ENCODE assay signal across 8 cellular contexts in the genomic region with DNA sequence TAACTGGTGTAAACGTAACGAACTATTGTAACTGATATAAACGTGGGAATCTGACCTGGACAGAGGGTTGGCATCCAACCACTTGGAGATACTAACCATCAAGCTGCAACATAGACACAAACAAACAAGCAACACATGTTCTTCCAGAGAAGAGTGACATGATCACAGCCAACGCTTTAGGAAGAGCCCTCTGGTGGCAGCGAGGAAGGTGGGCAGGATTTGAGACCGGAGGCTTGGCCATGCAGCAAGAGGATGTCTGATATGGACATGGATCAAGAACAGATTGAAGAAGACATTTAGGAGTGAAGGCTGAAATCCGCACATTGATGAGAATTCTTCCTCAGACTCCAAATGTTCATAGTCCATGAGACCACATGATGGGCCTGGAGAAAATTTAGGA. TPM values are rescaled to one million over a fixed set of nuclear protein-coding genes. Genes with fewer than 3 reads are reported as not detected.
DNase-seq lines count a peak whose midpoint lies in the region; ATAC-seq and TF ChIP-seq lines count a peak whose summit lies in the region.

No MANE protein-coding gene starts in this region.

- no peaks in the 10 kb centered on the region for H3F3A ChIP-seq in SK-N-SH (replicated peaks; ENCODE audit: insufficient read depth)

- POLR2A ChIA-PET in AG04450 (lab: Yijun Ruan, JAX), result no interaction called here
- POLR2A ChIA-PET in SK-N-SH (lab: Yijun Ruan, JAX), result no interaction called here

- TF ChIP-seq EP300 in SK-N-SH (IDR thresholded peaks at IDR 0.05; ENCODE audit: borderline replicate concordance in 1 of 2, low read depth in 1 of 2, low read length in 1 of 2), result no peak

- H4K20me1 ChIP-seq in SK-N-SH (ENCODE audit: insufficient read depth), result no peaks in the 10 kb centered on the region

- CTCF ChIA-PET in AG04450 (lab: Charles Lee) (interaction anchor here (0.8 to 1.4 kb wide), 4 partner anchors 11 to 110 kb away, joined by 3 to 8 read pairs (median 4); no protein-coding TSS in a partner anchor), SK-N-SH (lab: Yijun Ruan, JAX) (interaction anchor here (0.6 to 5.6 kb wide), 22 partner anchors 7 to 185 kb away, joined by 3 to 40 read pairs (median 4); no protein-coding TSS in a partner anchor)

- 69% methylated on average over 7 of the region's 7 CpGs for WGBS in SK-N-SH (ENCODE audit: low lambda C conversion rate)
- 62 to 73% methylated on average over 7 of the region's 7 CpGs for WGBS in aorta, 2 donors

- in situ Hi-C loops in HAP-1 (cut with MboI; ENCODE audit: low sequenced_read_pairs), result no loop called here

- peak; percentile 78 for TF ChIP-seq RAD21 in SK-N-SH (IDR thresholded peaks at IDR 0.05; ENCODE audit: low read length)

- H3K4me3 ChIP-seq in AG04450 (ENCODE audit: low read depth, low read length) (no peak overlapping the region), HAP-1 (no peak overlapping the region), SK-N-SH (ENCODE audit: low read depth in 2 of 2, low read length in 1 of 2) (no peak overlapping the region), upper lobe of right lung (no peak overlapping the region), aorta (ENCODE audit: low read length in 2 of 2) (no peak overlapping the region)

- no peak overlapping the region for H2AFZ ChIP-seq in SK-N-SH (ENCODE audit: low read depth)

- no peak overlapping the region for H3K9ac ChIP-seq in SK-N-SH

- no peaks in the 10 kb centered on the region for H3K9me2 ChIP-seq in SK-N-SH

- H3K36me3 ChIP-seq in HAP-1 (replicated peaks) (no peaks in the 10 kb centered on the region), SK-N-SH (replicated peaks in 1 of 2; ENCODE audit: control insufficient read depth in 1 of 2, insufficient read depth in 2 of 2, low read length in 1 of 2) (no peaks in the 10 kb centered on the region), upper lobe of right lung (no peaks in the 10 kb centered on the region), aorta (ENCODE audit: control insufficient read depth in 1 of 2, insufficient read depth in 2 of 2, low read length in 1 of 2) (no peaks in the 10 kb centered on the region)

- peaks cover 21% of the 10 kb centered on the region for H3K4me1 ChIP-seq in HAP-1
- peaks cover 10 to 20% of the 10 kb centered on the region in 2 experiments for H3K4me1 ChIP-seq in SK-N-SH (ENCODE audit: control insufficient read depth in 1 of 2, insufficient read depth in 2 of 2, low read depth in 1 of 2, low read length in 1 of 2)
- no peaks in the 10 kb centered on the region for H3K4me1 ChIP-seq in upper lobe of right lung
- H3K4me1 ChIP-seq in aorta (ENCODE audit: control insufficient read depth in 1 of 2, insufficient read depth in 2 of 2, low read length in 2 of 2), result peaks cover 0 to 2% of the 10 kb centered on the region in 2 donors

- TF ChIP-seq CTCF in AG04450 (IDR thresholded peaks at IDR 0.05; ENCODE audit: low read depth, low read length), result peak; percentile 72
- peak; percentile 67 for TF ChIP-seq CTCF in SK-N-SH (IDR thresholded peaks at IDR 0.05)
- TF ChIP-seq CTCF in upper lobe of right lung (IDR thresholded peaks at IDR 0.05), result peak; percentile 42

- H3K27me3 ChIP-seq in AG04450 (ENCODE audit: control insufficient read depth, insufficient read depth, low read length) (no peaks in the 10 kb centered on the region), HAP-1 (ENCODE audit: low read depth) (no peaks in the 10 kb centered on the region), SK-N-SH (ENCODE audit: insufficient read depth) (no peaks in the 10 kb centered on the region), upper lobe of right lung (no peaks in the 10 kb centered on the region), aorta (ENCODE audit: control insufficient read depth in 1 of 2, insufficient read depth in 2 of 2, low read length in 1 of 2) (no peaks in the 10 kb centered on the region)

- no peaks in the 10 kb centered on the region for H3K79me2 ChIP-seq in SK-N-SH (ENCODE audit: insufficient read depth)

- ATAC-seq in Right ventricle myocardium superior (ENCODE audit: poor library complexity), result peak; percentile 58
- peak; percentile 36 for ATAC-seq in upper lobe of right lung
- ATAC-seq in GM18873 (IDR thresholded peaks at IDR 0.05; ENCODE audit: low FRiP score, unreplicated experiment), result no peak
- no peak for ATAC-seq in aorta (ENCODE audit: low FRiP score)

- no peaks in the 10 kb centered on the region for H3K9me3 ChIP-seq in AG04450 (ENCODE audit: control insufficient read depth, insufficient read depth, low read length)
- no peaks in the 10 kb centered on the region for H3K9me3 ChIP-seq in HAP-1
- H3K9me3 ChIP-seq in SK-N-SH, result no peaks in the 10 kb centered on the region
- no peaks in the 10 kb centered on the region for H3K9me3 ChIP-seq in upper lobe of right lung
- no peaks in the 10 kb centered on the region for H3K9me3 ChIP-seq in aorta (ENCODE audit: control insufficient read depth, low read length)

- no peak overlapping the region for H3K4me2 ChIP-seq in SK-N-SH

- intact Hi-C loops in Right ventricle myocardium superior (cut with DNase I) (no loop called here), upper lobe of right lung (cut with DNase I) (no loop called here), aorta (cut with DNase I) (loop anchor here in 1 of 2 donors (5.0 kb wide), 1 partner anchor 107 kb away; no protein-coding TSS in a partner anchor)

- H3K27ac ChIP-seq in AG04450 (ENCODE audit: low read depth, low read length), result no peak overlapping the region
- no peak overlapping the region for H3K27ac ChIP-seq in SK-N-SH (ENCODE audit: low read depth in 2 of 2, low read length in 1 of 2)
- no peak overlapping the region for H3K27ac ChIP-seq in upper lobe of right lung
- no peak overlapping the region for H3K27ac ChIP-seq in aorta (ENCODE audit: low read depth in 1 of 2, low read length in 2 of 2)

- DNase-seq in AG04450 (ENCODE audit: low read depth, low spot score) (no peak), HAP-1 (ENCODE audit: low spot score in 2 of 2) (peak; percentile 39 to 59), SK-N-SH (peak; percentile 64), Right ventricle myocardium superior (no peak), upper lobe of right lung (no peak), aorta (no peak), T1000 (lab: John Stamatoyannopoulos, UW) (no peak)

TF ChIP-seq in SK-N-SH, 30 proteins besides CTCF, POLR2A, EP300 and RAD21:
- TF ChIP-seq MXI1 (IDR thresholded peaks at IDR 0.05; ENCODE audit: low read depth, low read length) (peak; percentile 83), RFX5 (IDR thresholded peaks at IDR 0.05; ENCODE audit: low read length) (no peak), SMC3 (IDR thresholded peaks at IDR 0.05; ENCODE audit: low read depth, low read length) (peak; percentile 87), GABPA (IDR thresholded peaks at IDR 0.05; ENCODE audit: low read depth) (no peak), EZH2phosphoT487 (IDR thresholded peaks at IDR 0.05; ENCODE audit: borderline replicate concordance, low read depth) (no peak), GATA2 (CRISPR knock-in tag; IDR thresholded peaks at IDR 0.05) (no peak), NFIC (IDR thresholded peaks at IDR 0.05; ENCODE audit: borderline replicate concordance) (no peak), PBX3 (IDR thresholded peaks at IDR 0.05) (no peak), MAX (IDR thresholded peaks at IDR 0.05; ENCODE audit: low read depth) (no peak), RCOR1 (IDR thresholded peaks at IDR 0.05; ENCODE audit: low read length) (no peak), TCF12 (IDR thresholded peaks at IDR 0.05) (no peak), POLR2AphosphoS5 (IDR thresholded peaks at IDR 0.05; ENCODE audit: low read depth, low read length) (no peak), FOXJ3 (CRISPR knock-in tag; IDR thresholded peaks at IDR 0.05) (no peak), ELF1 (IDR thresholded peaks at IDR 0.05) (no peak)
- TF ChIP-seq, protein P1, sequence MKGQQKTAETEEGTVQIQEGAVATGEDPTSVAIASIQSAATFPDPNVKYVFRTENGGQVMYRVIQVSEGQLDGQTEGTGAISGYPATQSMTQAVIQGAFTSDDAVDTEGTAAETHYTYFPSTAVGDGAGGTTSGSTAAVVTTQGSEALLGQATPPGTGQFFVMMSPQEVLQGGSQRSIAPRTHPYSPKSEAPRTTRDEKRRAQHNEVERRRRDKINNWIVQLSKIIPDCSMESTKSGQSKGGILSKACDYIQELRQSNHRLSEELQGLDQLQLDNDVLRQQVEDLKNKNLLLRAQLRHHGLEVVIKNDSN (IDR thresholded peaks at IDR 0.05; ENCODE audit: borderline replicate concordance, low read depth), result no peak
- TF ChIP-seq, protein P2, sequence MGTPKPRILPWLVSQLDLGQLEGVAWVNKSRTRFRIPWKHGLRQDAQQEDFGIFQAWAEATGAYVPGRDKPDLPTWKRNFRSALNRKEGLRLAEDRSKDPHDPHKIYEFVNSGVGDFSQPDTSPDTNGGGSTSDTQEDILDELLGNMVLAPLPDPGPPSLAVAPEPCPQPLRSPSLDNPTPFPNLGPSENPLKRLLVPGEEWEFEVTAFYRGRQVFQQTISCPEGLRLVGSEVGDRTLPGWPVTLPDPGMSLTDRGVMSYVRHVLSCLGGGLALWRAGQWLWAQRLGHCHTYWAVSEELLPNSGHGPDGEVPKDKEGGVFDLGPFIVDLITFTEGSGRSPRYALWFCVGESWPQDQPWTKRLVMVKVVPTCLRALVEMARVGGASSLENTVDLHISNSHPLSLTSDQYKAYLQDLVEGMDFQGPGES (IDR thresholded peaks at IDR 0.05; ENCODE audit: low read depth, low read length), result no peak

RNA-seq across cellular contexts. Expression of gene TNRC6A, which starts 40.3 kb away (rescaled TPM):
- 62.7 and 76.2 TPM in 2 replicates for polyA plus RNA-seq in AG04450 (2011; rRNA removed)
- 136 and 139 TPM in 2 replicates for polyA minus RNA-seq in AG04450 (2011; rRNA and poly(A)+ RNA removed)
- 32.5 and 40.1 TPM in 2 replicates for polyA plus RNA-seq in SK-N-SH (2012; rRNA removed)
- polyA plus RNA-seq in SK-N-SH (2012; cell fraction: cytosol; rRNA removed), result 16.0 and 19.0 TPM in 2 replicates
- polyA plus RNA-seq in SK-N-SH (2012; cell fraction: nucleus; rRNA removed), result 127 and 149 TPM in 2 replicates
- total RNA-seq in Right ventricle myocardium superior, result 35.6 TPM
- 46.5 TPM for total RNA-seq in upper lobe of right lung
- 10 to 100 TPM; 74.8 to 98.3 TPM for total RNA-seq in aorta
- 10 to 100 TPM in 1 of 2 donors, 1 to 10 TPM in 1; 8.8 to 29.7 TPM for polyA plus RNA-seq in aorta

Comparison
In these comparisons a context has a peak if more than half of its experiments do, and no peak if none do; other contexts are left out.
1. DNase-seq: peak in HAP-1 (2 of 2) and SK-N-SH (single experiment); none in AG04450 (single experiment), Right ventricle myocardium superior (single experiment), upper lobe of right lung (single experiment), aorta (0 of 2) and T1000 (single experiment).
2. ATAC-seq: peak in Right ventricle myocardium superior (single experiment) and upper lobe of right lung (single experiment); none in GM18873 (single experiment) and aorta (single experiment).
3. Peak in every context shown above with its lines, with median percentiles within 50 percentile points of each other: CTCF ChIP-seq.